7 cellular contexts compared by ENCODE assay signal in genomic region chr1:27045973-27046558, GRCh38. TPM values are rescaled to one million over a fixed set of nuclear protein-coding genes. Genes with fewer than 3 reads are reported as not detected.
DNase-seq lines count a peak whose midpoint lies in the region; ATAC-seq and TF ChIP-seq lines count a peak whose summit lies in the region.

No MANE protein-coding gene starts in this region.

- no peaks in the 10 kb centered on the region for H3K9me3 ChIP-seq in WERI-Rb-1 (ENCODE audit: severe bottlenecking)

- H3K36me3 ChIP-seq in GM06990 (ENCODE audit: control insufficient read depth, insufficient read depth, low read length) (no peaks in the 10 kb centered on the region), WERI-Rb-1 (no peaks in the 10 kb centered on the region), kidney epithelial cell (ENCODE audit: control insufficient read depth, insufficient read depth, low read length) (no peaks in the 10 kb centered on the region)

- ATAC-seq in HG03378 (IDR thresholded peaks at IDR 0.05; ENCODE audit: unreplicated experiment) = no peak

- peak; percentile 95 for TF ChIP-seq CTCF in GM06990 (IDR thresholded peaks at IDR 0.05; ENCODE audit: insufficient read depth, low read length, poor library complexity, severe bottlenecking)
- peak; percentile 84 for TF ChIP-seq CTCF in WERI-Rb-1 (IDR thresholded peaks at IDR 0.05; ENCODE audit: low read depth, low read length)
- peak; percentile 87 for TF ChIP-seq CTCF in kidney epithelial cell (IDR thresholded peaks at IDR 0.05; ENCODE audit: insufficient read depth, low read length, poor library complexity, severe bottlenecking)

- H3K27me3 ChIP-seq in GM06990 (replicated peaks; ENCODE audit: control insufficient read depth, insufficient read depth, low read length) (no peaks in the 10 kb centered on the region), WERI-Rb-1 (ENCODE audit: insufficient read depth, low read depth, severe bottlenecking) (no peaks in the 10 kb centered on the region), kidney epithelial cell (ENCODE audit: control insufficient read depth, insufficient read depth, low read length) (no peaks in the 10 kb centered on the region)

- no peak overlapping the region for H3K4me3 ChIP-seq in GM06990 (replicated peaks; ENCODE audit: low read depth, low read length)
- no peak overlapping the region for H3K4me3 ChIP-seq in WERI-Rb-1 (ENCODE audit: low read depth, low read length)
- H3K4me3 ChIP-seq in kidney epithelial cell (ENCODE audit: low read depth, low read length) = no peak overlapping the region

- DNase-seq in GM06990 (ENCODE audit: extremely low read depth, insufficient read length) (peak; percentile 34), MV-4-11 (lab: John Stamatoyannopoulos, UW) (peak; percentile 24), WERI-Rb-1 (peak; percentile 73), T47D (ENCODE audit: low read depth in 1 of 2, low spot score in 1 of 2) (peak; percentile 28 to 57), kidney epithelial cell (ENCODE audit: low read depth) (no peak)
- DNase-seq in stimulated activated CD4-positive, alpha-beta T cell treated with anti-CD3 and anti-CD28 coated beads, Interleukin-2, amount 100 ng/mL, for 48 hours = peak; percentile 66 to 68

- in situ Hi-C loops in T47D (cut with HindIII; ENCODE audit: low pct_unique_long_range_greater_than_20kb, low sequenced_read_pairs) = no loop called here

- H3K27ac ChIP-seq in WERI-Rb-1 = no peak overlapping the region

RNA-seq across cellular contexts. Expression of gene TENT5B, which starts 33.4 kb away (rescaled TPM):
- total RNA-seq in kidney epithelial cell = 1.9 and 2.2 TPM in 2 replicates

RNA-seq across cellular contexts. Expression of gene TRNP1, which starts 52.6 kb away (rescaled TPM):
- total RNA-seq in kidney epithelial cell = 78.0 and 127 TPM in 2 replicates
